ENCODE assay signal across 2 cellular contexts in the genomic region with DNA sequence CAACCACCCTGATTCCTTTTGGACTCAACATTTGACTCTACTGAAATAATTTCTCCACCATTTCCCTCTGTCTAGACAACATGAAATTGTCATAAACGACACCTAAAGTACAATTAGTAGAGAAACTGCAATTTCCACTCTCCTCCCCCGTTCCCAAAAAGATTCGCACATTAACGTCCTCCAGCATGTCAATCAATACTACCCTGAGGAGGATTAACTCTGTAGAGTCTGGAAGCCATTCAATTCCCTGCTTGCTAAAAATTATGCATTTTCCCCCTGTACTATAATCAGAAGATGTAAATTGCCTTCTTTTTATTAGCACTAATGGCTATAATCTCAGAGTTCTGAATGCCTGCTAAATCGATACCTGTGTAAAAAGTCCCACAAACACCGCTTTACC.
TF ChIP-seq lines count a peak whose summit lies in the region.

No MANE protein-coding gene starts in this region.

TF ChIP-seq in GM23338, 12 proteins besides CTCF, POLR2A, EP300 and RAD21 (continued from another document):
- TF ChIP-seq, protein P1, sequence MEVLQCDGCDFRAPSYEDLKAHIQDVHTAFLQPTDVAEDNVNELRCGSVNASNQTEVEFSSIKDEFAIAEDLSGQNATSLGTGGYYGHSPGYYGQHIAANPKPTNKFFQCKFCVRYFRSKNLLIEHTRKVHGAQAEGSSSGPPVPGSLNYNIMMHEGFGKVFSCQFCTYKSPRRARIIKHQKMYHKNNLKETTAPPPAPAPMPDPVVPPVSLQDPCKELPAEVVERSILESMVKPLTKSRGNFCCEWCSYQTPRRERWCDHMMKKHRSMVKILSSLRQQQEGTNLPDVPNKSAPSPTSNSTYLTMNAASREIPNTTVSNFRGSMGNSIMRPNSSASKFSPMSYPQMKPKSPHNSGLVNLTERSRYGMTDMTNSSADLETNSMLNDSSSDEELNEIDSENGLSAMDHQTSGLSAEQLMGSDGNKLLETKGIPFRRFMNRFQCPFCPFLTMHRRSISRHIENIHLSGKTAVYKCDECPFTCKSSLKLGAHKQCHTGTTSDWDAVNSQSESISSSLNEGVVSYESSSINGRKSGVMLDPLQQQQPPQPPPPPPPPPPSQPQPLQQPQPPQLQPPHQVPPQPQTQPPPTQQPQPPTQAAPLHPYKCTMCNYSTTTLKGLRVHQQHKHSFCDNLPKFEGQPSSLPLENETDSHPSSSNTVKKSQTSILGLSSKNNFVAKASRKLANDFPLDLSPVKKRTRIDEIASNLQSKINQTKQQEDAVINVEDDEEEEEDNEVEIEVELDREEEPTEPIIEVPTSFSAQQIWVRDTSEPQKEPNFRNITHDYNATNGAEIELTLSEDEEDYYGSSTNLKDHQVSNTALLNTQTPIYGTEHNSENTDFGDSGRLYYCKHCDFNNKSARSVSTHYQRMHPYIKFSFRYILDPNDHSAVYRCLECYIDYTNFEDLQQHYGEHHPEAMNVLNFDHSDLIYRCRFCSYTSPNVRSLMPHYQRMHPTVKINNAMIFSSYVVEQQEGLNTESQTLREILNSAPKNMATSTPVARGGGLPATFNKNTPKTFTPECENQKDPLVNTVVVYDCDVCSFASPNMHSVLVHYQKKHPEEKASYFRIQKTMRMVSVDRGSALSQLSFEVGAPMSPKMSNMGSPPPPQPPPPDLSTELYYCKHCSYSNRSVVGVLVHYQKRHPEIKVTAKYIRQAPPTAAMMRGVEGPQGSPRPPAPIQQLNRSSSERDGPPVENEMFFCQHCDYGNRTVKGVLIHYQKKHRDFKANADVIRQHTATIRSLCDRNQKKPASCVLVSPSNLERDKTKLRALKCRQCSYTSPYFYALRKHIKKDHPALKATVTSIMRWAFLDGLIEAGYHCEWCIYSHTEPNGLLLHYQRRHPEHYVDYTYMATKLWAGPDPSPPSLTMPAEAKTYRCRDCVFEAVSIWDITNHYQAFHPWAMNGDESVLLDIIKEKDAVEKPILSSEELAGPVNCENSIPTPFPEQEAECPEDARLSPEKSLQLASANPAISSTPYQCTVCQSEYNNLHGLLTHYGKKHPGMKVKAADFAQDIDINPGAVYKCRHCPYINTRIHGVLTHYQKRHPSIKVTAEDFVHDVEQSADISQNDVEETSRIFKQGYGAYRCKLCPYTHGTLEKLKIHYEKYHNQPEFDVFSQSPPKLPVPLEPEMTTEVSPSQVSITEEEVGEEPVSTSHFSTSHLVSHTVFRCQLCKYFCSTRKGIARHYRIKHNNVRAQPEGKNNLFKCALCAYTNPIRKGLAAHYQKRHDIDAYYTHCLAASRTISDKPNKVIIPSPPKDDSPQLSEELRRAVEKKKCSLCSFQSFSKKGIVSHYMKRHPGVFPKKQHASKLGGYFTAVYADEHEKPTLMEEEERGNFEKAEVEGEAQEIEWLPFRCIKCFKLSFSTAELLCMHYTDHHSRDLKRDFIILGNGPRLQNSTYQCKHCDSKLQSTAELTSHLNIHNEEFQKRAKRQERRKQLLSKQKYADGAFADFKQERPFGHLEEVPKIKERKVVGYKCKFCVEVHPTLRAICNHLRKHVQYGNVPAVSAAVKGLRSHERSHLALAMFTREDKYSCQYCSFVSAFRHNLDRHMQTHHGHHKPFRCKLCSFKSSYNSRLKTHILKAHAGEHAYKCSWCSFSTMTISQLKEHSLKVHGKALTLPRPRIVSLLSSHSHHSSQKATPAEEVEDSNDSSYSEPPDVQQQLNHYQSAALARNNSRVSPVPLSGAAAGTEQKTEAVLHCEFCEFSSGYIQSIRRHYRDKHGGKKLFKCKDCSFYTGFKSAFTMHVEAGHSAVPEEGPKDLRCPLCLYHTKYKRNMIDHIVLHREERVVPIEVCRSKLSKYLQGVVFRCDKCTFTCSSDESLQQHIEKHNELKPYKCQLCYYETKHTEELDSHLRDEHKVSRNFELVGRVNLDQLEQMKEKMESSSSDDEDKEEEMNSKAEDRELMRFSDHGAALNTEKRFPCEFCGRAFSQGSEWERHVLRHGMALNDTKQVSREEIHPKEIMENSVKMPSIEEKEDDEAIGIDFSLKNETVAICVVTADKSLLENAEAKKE (CRISPR knock-in tag; IDR thresholded peaks at IDR 0.05) = no peak
- TF ChIP-seq EZH2phosphoT487 (IDR thresholded peaks at IDR 0.05; ENCODE audit: unreplicated experiment) (no peak), CREB1 (CRISPR knock-in tag; IDR thresholded peaks at IDR 0.05; ENCODE audit: low read depth) (no peak), EZH2 (IDR thresholded peaks at IDR 0.05; ENCODE audit: low read depth, unreplicated experiment) (no peak)
- TF ChIP-seq, protein P2, sequence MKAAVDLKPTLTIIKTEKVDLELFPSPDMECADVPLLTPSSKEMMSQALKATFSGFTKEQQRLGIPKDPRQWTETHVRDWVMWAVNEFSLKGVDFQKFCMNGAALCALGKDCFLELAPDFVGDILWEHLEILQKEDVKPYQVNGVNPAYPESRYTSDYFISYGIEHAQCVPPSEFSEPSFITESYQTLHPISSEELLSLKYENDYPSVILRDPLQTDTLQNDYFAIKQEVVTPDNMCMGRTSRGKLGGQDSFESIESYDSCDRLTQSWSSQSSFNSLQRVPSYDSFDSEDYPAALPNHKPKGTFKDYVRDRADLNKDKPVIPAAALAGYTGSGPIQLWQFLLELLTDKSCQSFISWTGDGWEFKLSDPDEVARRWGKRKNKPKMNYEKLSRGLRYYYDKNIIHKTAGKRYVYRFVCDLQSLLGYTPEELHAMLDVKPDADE (IDR thresholded peaks at IDR 0.05) = no peak
- TF ChIP-seq, protein P3, sequence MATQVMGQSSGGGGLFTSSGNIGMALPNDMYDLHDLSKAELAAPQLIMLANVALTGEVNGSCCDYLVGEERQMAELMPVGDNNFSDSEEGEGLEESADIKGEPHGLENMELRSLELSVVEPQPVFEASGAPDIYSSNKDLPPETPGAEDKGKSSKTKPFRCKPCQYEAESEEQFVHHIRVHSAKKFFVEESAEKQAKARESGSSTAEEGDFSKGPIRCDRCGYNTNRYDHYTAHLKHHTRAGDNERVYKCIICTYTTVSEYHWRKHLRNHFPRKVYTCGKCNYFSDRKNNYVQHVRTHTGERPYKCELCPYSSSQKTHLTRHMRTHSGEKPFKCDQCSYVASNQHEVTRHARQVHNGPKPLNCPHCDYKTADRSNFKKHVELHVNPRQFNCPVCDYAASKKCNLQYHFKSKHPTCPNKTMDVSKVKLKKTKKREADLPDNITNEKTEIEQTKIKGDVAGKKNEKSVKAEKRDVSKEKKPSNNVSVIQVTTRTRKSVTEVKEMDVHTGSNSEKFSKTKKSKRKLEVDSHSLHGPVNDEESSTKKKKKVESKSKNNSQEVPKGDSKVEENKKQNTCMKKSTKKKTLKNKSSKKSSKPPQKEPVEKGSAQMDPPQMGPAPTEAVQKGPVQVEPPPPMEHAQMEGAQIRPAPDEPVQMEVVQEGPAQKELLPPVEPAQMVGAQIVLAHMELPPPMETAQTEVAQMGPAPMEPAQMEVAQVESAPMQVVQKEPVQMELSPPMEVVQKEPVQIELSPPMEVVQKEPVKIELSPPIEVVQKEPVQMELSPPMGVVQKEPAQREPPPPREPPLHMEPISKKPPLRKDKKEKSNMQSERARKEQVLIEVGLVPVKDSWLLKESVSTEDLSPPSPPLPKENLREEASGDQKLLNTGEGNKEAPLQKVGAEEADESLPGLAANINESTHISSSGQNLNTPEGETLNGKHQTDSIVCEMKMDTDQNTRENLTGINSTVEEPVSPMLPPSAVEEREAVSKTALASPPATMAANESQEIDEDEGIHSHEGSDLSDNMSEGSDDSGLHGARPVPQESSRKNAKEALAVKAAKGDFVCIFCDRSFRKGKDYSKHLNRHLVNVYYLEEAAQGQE (IDR thresholded peaks at IDR 0.05; ENCODE audit: unreplicated experiment) = no peak

TF ChIP-seq in WTC11, 78 proteins besides CTCF, POLR2A, EP300 and RAD21 (continued from another document):
- TF ChIP-seq, protein P4, sequence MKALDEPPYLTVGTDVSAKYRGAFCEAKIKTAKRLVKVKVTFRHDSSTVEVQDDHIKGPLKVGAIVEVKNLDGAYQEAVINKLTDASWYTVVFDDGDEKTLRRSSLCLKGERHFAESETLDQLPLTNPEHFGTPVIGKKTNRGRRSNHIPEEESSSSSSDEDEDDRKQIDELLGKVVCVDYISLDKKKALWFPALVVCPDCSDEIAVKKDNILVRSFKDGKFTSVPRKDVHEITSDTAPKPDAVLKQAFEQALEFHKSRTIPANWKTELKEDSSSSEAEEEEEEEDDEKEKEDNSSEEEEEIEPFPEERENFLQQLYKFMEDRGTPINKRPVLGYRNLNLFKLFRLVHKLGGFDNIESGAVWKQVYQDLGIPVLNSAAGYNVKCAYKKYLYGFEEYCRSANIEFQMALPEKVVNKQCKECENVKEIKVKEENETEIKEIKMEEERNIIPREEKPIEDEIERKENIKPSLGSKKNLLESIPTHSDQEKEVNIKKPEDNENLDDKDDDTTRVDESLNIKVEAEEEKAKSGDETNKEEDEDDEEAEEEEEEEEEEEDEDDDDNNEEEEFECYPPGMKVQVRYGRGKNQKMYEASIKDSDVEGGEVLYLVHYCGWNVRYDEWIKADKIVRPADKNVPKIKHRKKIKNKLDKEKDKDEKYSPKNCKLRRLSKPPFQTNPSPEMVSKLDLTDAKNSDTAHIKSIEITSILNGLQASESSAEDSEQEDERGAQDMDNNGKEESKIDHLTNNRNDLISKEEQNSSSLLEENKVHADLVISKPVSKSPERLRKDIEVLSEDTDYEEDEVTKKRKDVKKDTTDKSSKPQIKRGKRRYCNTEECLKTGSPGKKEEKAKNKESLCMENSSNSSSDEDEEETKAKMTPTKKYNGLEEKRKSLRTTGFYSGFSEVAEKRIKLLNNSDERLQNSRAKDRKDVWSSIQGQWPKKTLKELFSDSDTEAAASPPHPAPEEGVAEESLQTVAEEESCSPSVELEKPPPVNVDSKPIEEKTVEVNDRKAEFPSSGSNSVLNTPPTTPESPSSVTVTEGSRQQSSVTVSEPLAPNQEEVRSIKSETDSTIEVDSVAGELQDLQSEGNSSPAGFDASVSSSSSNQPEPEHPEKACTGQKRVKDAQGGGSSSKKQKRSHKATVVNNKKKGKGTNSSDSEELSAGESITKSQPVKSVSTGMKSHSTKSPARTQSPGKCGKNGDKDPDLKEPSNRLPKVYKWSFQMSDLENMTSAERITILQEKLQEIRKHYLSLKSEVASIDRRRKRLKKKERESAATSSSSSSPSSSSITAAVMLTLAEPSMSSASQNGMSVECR (CRISPR knock-in tag; IDR thresholded peaks at IDR 0.05; ENCODE audit: borderline replicate concordance) = no peak
- TF ChIP-seq, protein P5, sequence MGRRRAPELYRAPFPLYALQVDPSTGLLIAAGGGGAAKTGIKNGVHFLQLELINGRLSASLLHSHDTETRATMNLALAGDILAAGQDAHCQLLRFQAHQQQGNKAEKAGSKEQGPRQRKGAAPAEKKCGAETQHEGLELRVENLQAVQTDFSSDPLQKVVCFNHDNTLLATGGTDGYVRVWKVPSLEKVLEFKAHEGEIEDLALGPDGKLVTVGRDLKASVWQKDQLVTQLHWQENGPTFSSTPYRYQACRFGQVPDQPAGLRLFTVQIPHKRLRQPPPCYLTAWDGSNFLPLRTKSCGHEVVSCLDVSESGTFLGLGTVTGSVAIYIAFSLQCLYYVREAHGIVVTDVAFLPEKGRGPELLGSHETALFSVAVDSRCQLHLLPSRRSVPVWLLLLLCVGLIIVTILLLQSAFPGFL (CRISPR knock-in tag; IDR thresholded peaks at IDR 0.05; ENCODE audit: borderline replicate concordance) = no peak
- TF ChIP-seq EMX1 (CRISPR knock-in tag; IDR thresholded peaks at IDR 0.05) = no peak
TF ChIP-seq in WTC11: peak in this region for 0.
